9 cellular contexts compared by ENCODE assay signal in the genomic region with DNA sequence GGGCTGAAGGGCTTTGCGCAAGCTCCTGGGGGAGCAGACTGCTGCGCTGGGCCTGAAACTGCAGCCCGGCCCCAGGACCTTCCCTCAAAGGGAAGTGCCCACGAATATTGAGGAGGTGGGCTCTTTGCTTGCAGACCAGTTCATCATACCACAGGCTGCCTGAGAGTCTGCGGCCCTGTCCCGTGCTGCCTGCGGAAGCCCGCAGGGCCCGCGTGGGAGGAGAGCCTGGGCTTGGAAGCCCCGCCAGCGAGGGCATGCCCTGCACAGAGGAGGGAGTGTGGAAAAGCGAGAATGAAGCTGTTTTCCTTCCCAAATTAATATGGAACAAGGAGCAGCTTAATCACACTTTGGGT.
DNase-seq lines count a peak whose midpoint lies in the region; ATAC-seq, FAIRE-seq and TF ChIP-seq lines count a peak whose summit lies in the region.
"Had no signal": no experiment of that assay in that cellular context is flagged by ENCODE, and none has a peak within 500 bp of the region (broad histone marks: within the 10 kb centered on the region; RNA-seq: fewer than 3 reads in every experiment).

No MANE protein-coding gene starts in this region.

- H3K4me1 Mint-ChIP-seq in Caco-2 (ENCODE audit: low read depth, unreplicated experiment), result no peaks in the 10 kb centered on the region

- no peak overlapping the region for H3K27ac Mint-ChIP-seq in Caco-2 (ENCODE audit: unreplicated experiment)

- H3K36me3 ChIP-seq in Caco-2 (ENCODE audit: control insufficient read depth, insufficient read depth, low read length), result no peaks in the 10 kb centered on the region
- H3K36me3 ChIP-seq in RWPE2 (ENCODE audit: low read depth), result no peaks in the 10 kb centered on the region
- no peaks in the 10 kb centered on the region for H3K36me3 ChIP-seq in esophagus squamous epithelium
- H3K36me3 ChIP-seq in sigmoid colon, result no peaks in the 10 kb centered on the region

- POLR2A ChIA-PET in Caco-2 (lab: Charles Lee), result no interaction called here

- H3K27ac ChIP-seq in RWPE2 (ENCODE audit: poor library complexity, severe bottlenecking), result no peak overlapping the region
- H3K27ac ChIP-seq in esophagus squamous epithelium, result no peak overlapping the region
- no peak overlapping the region for H3K27ac ChIP-seq in sigmoid colon

- no peak for TF ChIP-seq CTCF in Caco-2 (IDR thresholded peaks at IDR 0.05; ENCODE audit: insufficient read depth in 1 of 2, low read depth in 1 of 2, low read length in 1 of 2, severe bottlenecking in 1 of 2, unreplicated experiment in 1 of 2)
- no peak for TF ChIP-seq CTCF in RWPE2 (IDR thresholded peaks at IDR 0.05; ENCODE audit: poor library complexity, severe bottlenecking)
- no peak for TF ChIP-seq CTCF in esophagus squamous epithelium (IDR thresholded peaks at IDR 0.05)
- TF ChIP-seq CTCF in sigmoid colon (IDR thresholded peaks at IDR 0.05), result no peak

- H3K36me3 Mint-ChIP-seq in Caco-2 (ENCODE audit: insufficient read depth, unreplicated experiment), result no peaks in the 10 kb centered on the region

- no peak for TF ChIP-seq POLR2A in esophagus squamous epithelium (IDR thresholded peaks at IDR 0.05)
- TF ChIP-seq POLR2A in sigmoid colon (IDR thresholded peaks at IDR 0.05), result no peak

- whole genome bisulfite sequencing in esophagus squamous epithelium, 2 donors, result 88% methylated on average over 3 of the region's 13 CpGs; no CpG with 5 or more reads in 1 of the 2 donors
- 71 to 80% methylated on average over 13 of the region's 13 CpGs for WGBS in sigmoid colon, 2 donors

- no TSS peak for BruUV-seq in Caco-2 (replicated peaks; lab: Mats Ljungman, UMichigan)

- H3K4me3 Mint-ChIP-seq in Caco-2 (ENCODE audit: unreplicated experiment), result peak overlapping the region; percentile 54

- intact Hi-C loops in Caco-2 (cut with micrococcal nuclease; ENCODE audit: unreplicated experiment), result no loop called here
- intact Hi-C loops in esophagus squamous epithelium (cut with DNase I), result no loop called here
- intact Hi-C loops in sigmoid colon (cut with DNase I), result loop anchor here (5.0 kb wide), 1 partner anchor 1762 kb away; no protein-coding TSS in a partner anchor

- H3K9me3 Mint-ChIP-seq in Caco-2 (ENCODE audit: unreplicated experiment), result no peaks in the 10 kb centered on the region

- no peaks in the 10 kb centered on the region for H3K27me3 ChIP-seq in Caco-2 (replicated peaks; ENCODE audit: control insufficient read depth, insufficient read depth, low read length)
- H3K27me3 ChIP-seq in RWPE2 (ENCODE audit: insufficient read depth, poor library complexity, severe bottlenecking), result no peaks in the 10 kb centered on the region
- H3K27me3 ChIP-seq in esophagus squamous epithelium, result peaks cover 0 to 15% (median 0%) of the 10 kb centered on the region in 4 donors
- no peaks in the 10 kb centered on the region for H3K27me3 ChIP-seq in sigmoid colon

- DNase-seq in Caco-2, result no peak
- no peak for DNase-seq in RWPE2 (ENCODE audit: low spot score)
- no peak for DNase-seq in esophagus squamous epithelium (lab: John Stamatoyannopoulos, UW)
- DNase-seq in sigmoid colon, result no peak
- DNase-seq in frontal cortex (ENCODE audit: low spot score in 2 of 2), result no peak
- DNase-seq: DND-41 had no signal

- no peaks in the 10 kb centered on the region for H3K4me1 ChIP-seq in Caco-2
- H3K4me1 ChIP-seq in RWPE2 (ENCODE audit: insufficient read depth, poor library complexity, severe bottlenecking), result no peaks in the 10 kb centered on the region
- H3K4me1 ChIP-seq in esophagus squamous epithelium, result peaks cover 0 to 25% (median 5%) of the 10 kb centered on the region in 3 donors
- peaks cover 0 to 18% (median 10%) of the 10 kb centered on the region in 4 donors for H3K4me1 ChIP-seq in sigmoid colon

- CTCF ChIA-PET in Caco-2 (lab: Charles Lee), result no interaction called here

- TF ChIP-seq EP300 in sigmoid colon (IDR thresholded peaks at IDR 0.05), result no peak

- H3K9me3 ChIP-seq in Caco-2, result no peaks in the 10 kb centered on the region
- H3K9me3 ChIP-seq in RWPE2 (ENCODE audit: severe bottlenecking), result no peaks in the 10 kb centered on the region
- H3K9me3 ChIP-seq in esophagus squamous epithelium, result no peaks in the 10 kb centered on the region
- H3K9me3 ChIP-seq in sigmoid colon, result no peaks in the 10 kb centered on the region

- FAIRE-seq in frontal cortex (lab: Jason Lieb, UNC), result no peak

- H3K27me3 Mint-ChIP-seq in Caco-2 (ENCODE audit: insufficient read depth, unreplicated experiment), result peaks cover 24% of the 10 kb centered on the region

- ATAC-seq in RWPE2 (ENCODE audit: low read depth), result no peak
- no peak for ATAC-seq in GM18502 (IDR thresholded peaks at IDR 0.05; ENCODE audit: poor library complexity, unreplicated experiment)
- no peak for ATAC-seq in GM18511 (IDR thresholded peaks at IDR 0.05; ENCODE audit: unreplicated experiment)
- no peak for ATAC-seq in HG03196 (IDR thresholded peaks at IDR 0.05; ENCODE audit: unreplicated experiment)

- no peak overlapping the region for H3K4me3 ChIP-seq in Caco-2 (ENCODE audit: low read depth, low read length)
- H3K4me3 ChIP-seq in RWPE2 (ENCODE audit: severe bottlenecking), result peak overlapping the region; percentile 47
- peak overlapping the region in 3 of 4 donors; percentile 60 to 81 (median 80) for H3K4me3 ChIP-seq in esophagus squamous epithelium
- H3K4me3 ChIP-seq in sigmoid colon, result peak overlapping the region in 3 of 4 donors; percentile 63 to 67 (median 65)
